ENCODE assay signal across 1 cellular context in genomic region chr20:32672982-32673727, GRCh38.
TF ChIP-seq lines count a peak whose summit lies in the region.

No MANE protein-coding gene starts in this region.

TF ChIP-seq in HepG2, 621 proteins besides CTCF, POLR2A, EP300 and RAD21 (continued from another document and continues in another):
- TF ChIP-seq TAF1 (CRISPR knock-in tag; IDR thresholded peaks at IDR 0.05) (peak; percentile 45; the same call in 1 of the 2 replicates), CREB3 (CRISPR knock-in tag; IDR thresholded peaks at IDR 0.05) (no peak), ZNF607 (CRISPR knock-in tag; IDR thresholded peaks at IDR 0.05; ENCODE audit: borderline replicate concordance) (peak; percentile 21; the same call in 1 of the 2 replicates), MXD3 (CRISPR knock-in tag; IDR thresholded peaks at IDR 0.05) (no peak), SP4 (CRISPR knock-in tag; IDR thresholded peaks at IDR 0.05) (peak; percentile 62), ZNF609 (CRISPR knock-in tag; IDR thresholded peaks at IDR 0.05; ENCODE audit: borderline replicate concordance) (no peak), ZNF101 (CRISPR knock-in tag; IDR thresholded peaks at IDR 0.05; ENCODE audit: borderline replicate concordance, low read depth) (no peak), ZNF788 (CRISPR knock-in tag; IDR thresholded peaks at IDR 0.05; ENCODE audit: borderline replicate concordance) (0 out of 2 replicates have a peak, but pooled peaks have one; percentile 43), FUBP1 (CRISPR knock-in tag; IDR thresholded peaks at IDR 0.05; ENCODE audit: borderline replicate concordance) (no peak), ZNF891 (CRISPR knock-in tag; IDR thresholded peaks at IDR 0.05) (peak; percentile 39), ZHX1 (CRISPR knock-in tag; IDR thresholded peaks at IDR 0.05; ENCODE audit: low read depth) (no peak), DNMT1 (CRISPR knock-in tag; IDR thresholded peaks at IDR 0.05) (peak; percentile 61; the same call in 1 of the 2 replicates), ZBTB8A (CRISPR knock-in tag; IDR thresholded peaks at IDR 0.05; ENCODE audit: borderline replicate concordance, low read depth) (peak; percentile 52; the same call in 1 of the 2 replicates), ASH2L (IDR thresholded peaks at IDR 0.05; ENCODE audit: insufficient read length, low read depth, low read length) (no peak), RXRA (CRISPR knock-in tag; IDR thresholded peaks at IDR 0.05) (peak; percentile 52; the same call in 1 of the 2 replicates), ZNF576 (CRISPR knock-in tag; IDR thresholded peaks at IDR 0.05) (peak; percentile 75; the same call in 1 of the 2 replicates), ZNF274 (CRISPR knock-in tag; IDR thresholded peaks at IDR 0.05) (0 out of 2 replicates have a peak, but pooled peaks have one; percentile 3), FOXJ3 (CRISPR knock-in tag; IDR thresholded peaks at IDR 0.05; ENCODE audit: borderline replicate concordance) (no peak), ZNF329 (CRISPR knock-in tag; IDR thresholded peaks at IDR 0.05; ENCODE audit: low read depth) (0 out of 2 replicates have a peak, but pooled peaks have one; percentile 22), ZBTB38 (CRISPR knock-in tag; IDR thresholded peaks at IDR 0.05) (peak; percentile 21; the same call in 1 of the 2 replicates), SMYD3 (CRISPR knock-in tag; IDR thresholded peaks at IDR 0.05) (no peak), ZNF264 (CRISPR knock-in tag; IDR thresholded peaks at IDR 0.05) (no peak), ZNF10 (CRISPR knock-in tag; IDR thresholded peaks at IDR 0.05; ENCODE audit: borderline replicate concordance, low read depth) (no peak), GPN1 (CRISPR knock-in tag; IDR thresholded peaks at IDR 0.05; ENCODE audit: borderline replicate concordance) (no peak), ISX (CRISPR knock-in tag; conservative IDR thresholded peaks at IDR 0.05) (0 out of 2 replicates have a peak, but pooled peaks have one; percentile 42), SSRP1 (CRISPR knock-in tag; IDR thresholded peaks at IDR 0.05) (no peak), YEATS4 (CRISPR knock-in tag; IDR thresholded peaks at IDR 0.05; ENCODE audit: borderline replicate concordance) (no peak), ZSCAN9 (CRISPR knock-in tag; IDR thresholded peaks at IDR 0.05; ENCODE audit: borderline replicate concordance) (no peak), ZNF350 (CRISPR knock-in tag; IDR thresholded peaks at IDR 0.05; ENCODE audit: borderline replicate concordance, low read depth) (no peak), ZNF746 (CRISPR knock-in tag; IDR thresholded peaks at IDR 0.05) (no peak), MEF2D (CRISPR knock-in tag; IDR thresholded peaks at IDR 0.05) (no peak), MAZ (IDR thresholded peaks at IDR 0.05; ENCODE audit: borderline replicate concordance, low read depth, low read length) (0 out of 2 replicates have a peak, but pooled peaks have one; percentile 14), MAZ (CRISPR knock-in tag; IDR thresholded peaks at IDR 0.05; ENCODE audit: low read depth) (0 out of 2 replicates have a peak, but pooled peaks have one; percentile 17), ZNF275 (CRISPR knock-in tag; IDR thresholded peaks at IDR 0.05; ENCODE audit: borderline replicate concordance) (no peak; the same call in 1 of the 2 replicates), BCL3 (CRISPR knock-in tag; IDR thresholded peaks at IDR 0.05) (no peak; the same call in 1 of the 2 replicates), FOXO1 (CRISPR knock-in tag; IDR thresholded peaks at IDR 0.05) (peak; percentile 7; the same call in 1 of the 2 replicates), HDAC2 (CRISPR knock-in tag; IDR thresholded peaks at IDR 0.05) (no peak), ZFX (CRISPR knock-in tag; IDR thresholded peaks at IDR 0.05; ENCODE audit: low read depth) (peak; percentile 84)
- TF ChIP-seq, protein P1, sequence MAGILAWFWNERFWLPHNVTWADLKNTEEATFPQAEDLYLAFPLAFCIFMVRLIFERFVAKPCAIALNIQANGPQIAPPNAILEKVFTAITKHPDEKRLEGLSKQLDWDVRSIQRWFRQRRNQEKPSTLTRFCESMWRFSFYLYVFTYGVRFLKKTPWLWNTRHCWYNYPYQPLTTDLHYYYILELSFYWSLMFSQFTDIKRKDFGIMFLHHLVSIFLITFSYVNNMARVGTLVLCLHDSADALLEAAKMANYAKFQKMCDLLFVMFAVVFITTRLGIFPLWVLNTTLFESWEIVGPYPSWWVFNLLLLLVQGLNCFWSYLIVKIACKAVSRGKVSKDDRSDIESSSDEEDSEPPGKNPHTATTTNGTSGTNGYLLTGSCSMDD (CRISPR knock-in tag; IDR thresholded peaks at IDR 0.05), result no peak
- TF ChIP-seq, protein P2, sequence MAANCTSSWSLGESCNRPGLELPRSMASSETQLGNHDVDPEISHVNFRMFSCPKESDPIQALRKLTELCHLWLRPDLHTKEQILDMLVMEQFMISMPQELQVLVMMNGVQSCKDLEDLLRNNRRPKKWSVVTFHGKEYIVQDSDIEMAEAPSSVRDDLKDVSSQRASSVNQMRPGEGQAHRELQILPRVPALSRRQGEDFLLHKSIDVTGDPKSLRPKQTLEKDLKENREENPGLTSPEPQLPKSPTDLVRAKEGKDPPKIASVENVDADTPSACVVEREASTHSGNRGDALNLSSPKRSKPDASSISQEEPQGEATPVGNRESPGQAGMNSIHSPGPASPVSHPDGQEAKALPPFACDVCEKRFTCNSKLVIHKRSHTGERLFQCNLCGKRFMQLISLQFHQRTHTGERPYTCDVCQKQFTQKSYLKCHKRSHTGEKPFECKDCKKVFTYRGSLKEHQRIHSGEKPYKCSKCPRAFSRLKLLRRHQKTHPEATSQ (CRISPR knock-in tag; IDR thresholded peaks at IDR 0.05; ENCODE audit: borderline replicate concordance), result no peak
- TF ChIP-seq, protein P3, sequence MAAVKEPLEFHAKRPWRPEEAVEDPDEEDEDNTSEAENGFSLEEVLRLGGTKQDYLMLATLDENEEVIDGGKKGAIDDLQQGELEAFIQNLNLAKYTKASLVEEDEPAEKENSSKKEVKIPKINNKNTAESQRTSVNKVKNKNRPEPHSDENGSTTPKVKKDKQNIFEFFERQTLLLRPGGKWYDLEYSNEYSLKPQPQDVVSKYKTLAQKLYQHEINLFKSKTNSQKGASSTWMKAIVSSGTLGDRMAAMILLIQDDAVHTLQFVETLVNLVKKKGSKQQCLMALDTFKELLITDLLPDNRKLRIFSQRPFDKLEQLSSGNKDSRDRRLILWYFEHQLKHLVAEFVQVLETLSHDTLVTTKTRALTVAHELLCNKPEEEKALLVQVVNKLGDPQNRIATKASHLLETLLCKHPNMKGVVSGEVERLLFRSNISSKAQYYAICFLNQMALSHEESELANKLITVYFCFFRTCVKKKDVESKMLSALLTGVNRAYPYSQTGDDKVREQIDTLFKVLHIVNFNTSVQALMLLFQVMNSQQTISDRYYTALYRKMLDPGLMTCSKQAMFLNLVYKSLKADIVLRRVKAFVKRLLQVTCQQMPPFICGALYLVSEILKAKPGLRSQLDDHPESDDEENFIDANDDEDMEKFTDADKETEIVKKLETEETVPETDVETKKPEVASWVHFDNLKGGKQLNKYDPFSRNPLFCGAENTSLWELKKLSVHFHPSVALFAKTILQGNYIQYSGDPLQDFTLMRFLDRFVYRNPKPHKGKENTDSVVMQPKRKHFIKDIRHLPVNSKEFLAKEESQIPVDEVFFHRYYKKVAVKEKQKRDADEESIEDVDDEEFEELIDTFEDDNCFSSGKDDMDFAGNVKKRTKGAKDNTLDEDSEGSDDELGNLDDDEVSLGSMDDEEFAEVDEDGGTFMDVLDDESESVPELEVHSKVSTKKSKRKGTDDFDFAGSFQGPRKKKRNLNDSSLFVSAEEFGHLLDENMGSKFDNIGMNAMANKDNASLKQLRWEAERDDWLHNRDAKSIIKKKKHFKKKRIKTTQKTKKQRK (IDR thresholded peaks at IDR 0.05; ENCODE audit: low read length), result no peak
